ENCODE assay signal across 10 cellular contexts in the genomic region with DNA sequence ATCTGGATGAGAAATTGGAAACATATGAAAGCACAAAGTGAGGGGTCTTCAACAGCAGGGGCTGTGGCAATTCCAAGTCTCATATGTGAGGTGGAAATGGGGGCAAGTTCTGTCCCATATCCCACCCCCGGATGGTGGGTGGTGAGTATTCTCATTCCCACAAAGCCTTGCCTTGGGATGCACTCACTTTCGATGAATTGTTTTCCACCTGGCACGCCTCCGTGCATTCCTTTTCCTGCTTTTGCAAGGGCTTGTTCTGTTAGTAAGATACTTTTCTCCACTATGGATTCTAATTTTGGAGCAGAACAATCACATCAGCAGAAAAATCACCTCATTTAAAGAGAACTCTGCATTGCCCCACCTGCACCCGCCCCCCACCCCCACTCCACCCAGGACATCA. TPM values are rescaled to one million over a fixed set of nuclear protein-coding genes. Genes with fewer than 3 reads are reported as not detected.
"Had no signal": no experiment of that assay in that cellular context is flagged by ENCODE, and none has a peak within 500 bp of the region (broad histone marks: within the 10 kb centered on the region; RNA-seq: fewer than 3 reads in every experiment).

No MANE protein-coding gene starts in this region.

- H3K4me3 Mint-ChIP-seq: IgD-negative memory B cell had no signal

- H3K9ac ChIP-seq: GM23248 had no signal

- H3K27ac ChIP-seq: GM23248, HL-60 had no signal

- DNase-seq: GM23248, GOT3, H7, HCEC 1CT, KBM-7 had no signal

- H2AFZ ChIP-seq: GM23248 had no signal

RNA-seq across cellular contexts. Expression of gene LACRT, which starts 3.1 kb away (rescaled TPM):
- total RNA-seq: GM23248, H4, H7, HepG2, HT1080 had no signal

RNA-seq across cellular contexts. Expression of gene DCD, which starts 16.6 kb away (rescaled TPM):
- total RNA-seq: GM23248, H4, H7, HepG2, HT1080 had no signal

RNA-seq across cellular contexts. Expression of gene PPP1R1A, which starts 43.1 kb away (rescaled TPM):
- total RNA-seq: GM23248, HT1080 had no signal
